In the genomic region with DNA sequence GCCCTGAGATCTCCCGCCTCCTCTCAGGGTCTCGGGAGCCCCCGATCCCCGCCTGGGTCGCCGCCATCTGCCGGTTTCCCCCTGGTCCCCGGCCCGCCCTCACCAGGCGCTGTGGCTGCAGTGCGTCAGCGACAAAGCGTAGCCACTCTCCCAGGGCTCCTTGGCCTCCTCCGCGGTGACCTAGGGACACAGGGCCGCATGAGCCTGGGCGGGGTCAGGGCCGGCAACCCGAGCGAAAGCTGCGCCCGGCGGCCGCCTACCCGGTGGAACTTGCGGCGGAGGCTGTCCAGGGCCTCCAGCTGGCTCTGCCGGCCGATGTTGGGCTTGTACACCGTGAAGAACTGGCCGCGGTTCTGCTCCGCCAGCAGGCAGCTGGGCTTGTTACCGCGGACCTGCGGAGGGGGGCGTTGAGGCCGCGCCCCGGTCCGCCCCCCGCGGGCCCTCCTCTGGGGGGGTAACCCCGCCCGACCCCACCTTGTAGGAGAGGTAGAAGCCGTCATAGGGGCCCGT, we compare ENCODE assay signal across 1 cellular context.
A peak's percentile ranks its signal among the peaks of the same experiment; 100 is the strongest.
TF ChIP-seq lines count a peak whose summit lies in the region.

No MANE protein-coding gene starts in this region.

TF ChIP-seq in GM12878, 131 proteins besides CTCF, POLR2A, EP300 and RAD21:
- TF ChIP-seq ASH2L (IDR thresholded peaks at IDR 0.05; ENCODE audit: borderline replicate concordance, low read depth) (no peak), FOS (IDR thresholded peaks at IDR 0.05; ENCODE audit: borderline replicate concordance, extremely low read depth, insufficient read length) (no peak)
- TF ChIP-seq, protein P1, sequence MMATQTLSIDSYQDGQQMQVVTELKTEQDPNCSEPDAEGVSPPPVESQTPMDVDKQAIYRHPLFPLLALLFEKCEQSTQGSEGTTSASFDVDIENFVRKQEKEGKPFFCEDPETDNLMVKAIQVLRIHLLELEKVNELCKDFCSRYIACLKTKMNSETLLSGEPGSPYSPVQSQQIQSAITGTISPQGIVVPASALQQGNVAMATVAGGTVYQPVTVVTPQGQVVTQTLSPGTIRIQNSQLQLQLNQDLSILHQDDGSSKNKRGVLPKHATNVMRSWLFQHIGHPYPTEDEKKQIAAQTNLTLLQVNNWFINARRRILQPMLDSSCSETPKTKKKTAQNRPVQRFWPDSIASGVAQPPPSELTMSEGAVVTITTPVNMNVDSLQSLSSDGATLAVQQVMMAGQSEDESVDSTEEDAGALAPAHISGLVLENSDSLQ (IDR thresholded peaks at IDR 0.05): no peak
- TF ChIP-seq, protein P2, sequence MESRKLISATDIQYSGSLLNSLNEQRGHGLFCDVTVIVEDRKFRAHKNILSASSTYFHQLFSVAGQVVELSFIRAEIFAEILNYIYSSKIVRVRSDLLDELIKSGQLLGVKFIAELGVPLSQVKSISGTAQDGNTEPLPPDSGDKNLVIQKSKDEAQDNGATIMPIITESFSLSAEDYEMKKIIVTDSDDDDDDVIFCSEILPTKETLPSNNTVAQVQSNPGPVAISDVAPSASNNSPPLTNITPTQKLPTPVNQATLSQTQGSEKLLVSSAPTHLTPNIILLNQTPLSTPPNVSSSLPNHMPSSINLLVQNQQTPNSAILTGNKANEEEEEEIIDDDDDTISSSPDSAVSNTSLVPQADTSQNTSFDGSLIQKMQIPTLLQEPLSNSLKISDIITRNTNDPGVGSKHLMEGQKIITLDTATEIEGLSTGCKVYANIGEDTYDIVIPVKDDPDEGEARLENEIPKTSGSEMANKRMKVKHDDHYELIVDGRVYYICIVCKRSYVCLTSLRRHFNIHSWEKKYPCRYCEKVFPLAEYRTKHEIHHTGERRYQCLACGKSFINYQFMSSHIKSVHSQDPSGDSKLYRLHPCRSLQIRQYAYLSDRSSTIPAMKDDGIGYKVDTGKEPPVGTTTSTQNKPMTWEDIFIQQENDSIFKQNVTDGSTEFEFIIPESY (IDR thresholded peaks at IDR 0.05): peak; percentile 90
